ENCODE assay signal across 1 cellular context in the genomic region with DNA sequence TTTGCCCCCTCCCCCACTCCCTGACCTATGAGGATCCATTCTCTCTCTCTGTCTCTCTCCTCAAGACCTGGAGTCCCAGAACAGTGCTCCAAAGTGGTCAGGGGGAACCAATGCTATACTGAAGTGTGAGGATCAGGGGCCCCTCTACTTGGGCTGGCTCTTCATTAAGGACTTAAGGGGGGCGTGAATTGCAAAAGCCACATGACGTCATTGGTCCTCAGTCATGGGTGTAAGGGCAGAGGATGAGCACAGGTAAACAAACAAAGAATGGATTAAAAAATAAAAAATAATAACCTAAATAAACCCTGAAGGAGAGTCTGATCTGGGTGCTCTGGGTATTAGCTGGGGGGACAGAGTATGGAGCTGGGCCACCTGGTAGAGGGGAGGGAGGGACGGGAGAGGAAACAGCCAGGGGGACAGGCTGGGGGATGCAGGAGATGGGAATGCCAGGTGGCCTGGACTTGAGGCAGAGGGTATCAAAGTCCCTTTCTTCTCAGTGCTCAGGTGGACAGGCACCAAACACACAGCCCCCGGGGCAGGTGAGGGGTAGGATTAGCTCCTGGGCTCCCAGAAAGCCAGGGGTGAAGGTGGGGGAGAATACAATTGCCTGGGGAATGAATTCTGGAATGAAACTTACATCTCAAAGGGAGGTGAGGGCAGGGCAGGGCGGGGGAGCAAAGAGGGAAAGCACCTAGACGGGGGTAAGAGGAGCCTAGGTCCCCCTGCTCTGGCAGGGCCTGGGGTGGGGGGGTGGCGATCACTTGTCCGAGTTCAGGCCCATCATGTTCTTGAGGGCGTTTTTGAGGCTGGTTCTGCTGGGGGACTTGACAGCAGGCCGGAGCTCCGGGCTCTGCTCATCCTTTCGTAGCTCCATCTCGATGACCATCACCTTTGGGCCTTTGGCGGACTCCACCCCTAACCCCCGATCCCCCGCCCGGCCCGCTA.
TF ChIP-seq lines count a peak whose summit lies in the region.

No MANE protein-coding gene starts in this region.

TF ChIP-seq in SK-N-SH, 30 proteins besides CTCF, POLR2A, EP300 and RAD21 (continued from another document):
- TF ChIP-seq, protein P1, sequence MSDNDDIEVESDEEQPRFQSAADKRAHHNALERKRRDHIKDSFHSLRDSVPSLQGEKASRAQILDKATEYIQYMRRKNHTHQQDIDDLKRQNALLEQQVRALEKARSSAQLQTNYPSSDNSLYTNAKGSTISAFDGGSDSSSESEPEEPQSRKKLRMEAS (IDR thresholded peaks at IDR 0.05; ENCODE audit: low read depth): no peak
- TF ChIP-seq SIN3A (IDR thresholded peaks at IDR 0.05; ENCODE audit: borderline replicate concordance, low read depth, low read length) (no peak), RXRA (IDR thresholded peaks at IDR 0.05; ENCODE audit: borderline replicate concordance, low read depth) (no peak)
